ENCODE assay signal across 13 cellular contexts in genomic region chr9:33022755-33023154, GRCh38. TPM values are rescaled to one million over a fixed set of nuclear protein-coding genes. Genes with fewer than 3 reads are reported as not detected.
DNase-seq lines count a peak whose midpoint lies in the region; ATAC-seq, FAIRE-seq and TF ChIP-seq lines count a peak whose summit lies in the region.
"Had no signal": no experiment of that assay in that cellular context is flagged by ENCODE, and none has a peak within 500 bp of the region (broad histone marks: within the 10 kb centered on the region; RNA-seq: fewer than 3 reads in every experiment).

No MANE protein-coding gene starts in this region.

- peak overlapping the region in 1 of 2 experiments; percentile 99; a peak in 1 of 4 replicates for H3K4me2 ChIP-seq in H1 (ENCODE audit: insufficient read depth in 1 of 2, low read depth in 2 of 2, low read length in 2 of 2)

- no peak overlapping the region for H2BK12ac ChIP-seq in H1 (ENCODE audit: low read depth, low read length)

- FAIRE-seq in H1 (lab: Jason Lieb, UNC) = no peak
- FAIRE-seq: urothelium cell line had no signal

- TF ChIP-seq RAD21 in H1 (IDR thresholded peaks at IDR 0.05 in 1 of 2, conservative IDR thresholded peaks at IDR 0.05 in 1 of 2; ENCODE audit: low read depth in 2 of 2, low read length in 2 of 2) = no peak

- no peak overlapping the region for H2AK5ac ChIP-seq in H1 (ENCODE audit: low read depth, low read length)

- no peak overlapping the region for H3K23ac ChIP-seq in H1 (ENCODE audit: insufficient read length)

- H3K23me2 ChIP-seq in H1 (ENCODE audit: low read depth, low read length) = peaks cover 4% of the 10 kb centered on the region; the same call in 1 of the 2 replicates

- peaks cover 4 to 22% (median 8%) of the 10 kb centered on the region in 4 experiments; a peak in 4 of 8 replicates for H3K36me3 ChIP-seq in H1 (ENCODE audit: control insufficient read depth in 2 of 4, insufficient read depth in 4 of 4, low read length in 3 of 4)

- H3K9me3 ChIP-seq in H1 (ENCODE audit: insufficient read depth in 2 of 2, low read depth in 1 of 2, low read length in 1 of 2) = no peaks in the 10 kb centered on the region
- H3K9me3 ChIP-seq: gastrocnemius medialis, mucosa of descending colon had no signal

- intact Hi-C loops in activated naive CD4-positive, alpha-beta T cell treated with anti-CD3 and anti-CD28 coated beads for 36 hours (cut with micrococcal nuclease) = no loop called here
- intact Hi-C loops in left ventricle myocardium superior (cut with micrococcal nuclease) = no loop called here

- no peak overlapping the region for H3K18ac ChIP-seq in H1 (ENCODE audit: extremely low read depth, low read length)

- no peak overlapping the region for H4K5ac ChIP-seq in H1 (ENCODE audit: insufficient read length, low read depth, low read length)

- H3K14ac ChIP-seq in H1 (ENCODE audit: insufficient read length) = no peak overlapping the region

- no peak overlapping the region for H2BK5ac ChIP-seq in H1 (ENCODE audit: low read depth, low read length)

- no peak overlapping the region for H4K91ac ChIP-seq in H1 (replicated peaks; ENCODE audit: insufficient read length, low read length)

- no peak for DNase-seq in activated naive CD4-positive, alpha-beta T cell treated with anti-CD3 and anti-CD28 coated beads for 36 hours
- no peak for DNase-seq in activated naive CD4-positive, alpha-beta T cell treated with anti-CD3 and anti-CD28 coated beads, Interleukin-2, amount 10 ng/mL, durations not matched to agents 7 days and 5 days
- no peak for DNase-seq in T-cell
- no peak for DNase-seq in H1 (ENCODE audit: low read depth in 1 of 2, low spot score in 2 of 2)
- DNase-seq in stimulated activated naive CD8-positive, alpha-beta T cell treated with anti-CD3 and anti-CD28 coated beads, Interleukin-15, amount 100 ng/mL, for 72 hours = no peak
- DNase-seq in HuH-7 (ENCODE audit: low spot score) = no peak
- DNase-seq in left ventricle myocardium superior = no peak
- DNase-seq: activated effector memory CD4-positive, alpha-beta T cell treated with anti-CD3 and anti-CD28 coated beads, Interleukin-2, amount 50 U/mL, for 16 hours; gastrocnemius medialis; HCEC 1CT; mucosa of descending colon had no signal

- no peak overlapping the region for H3K27ac ChIP-seq in H1 (ENCODE audit: low read depth, low read length)

- CTCF ChIA-PET in activated naive CD4-positive, alpha-beta T cell treated with anti-CD3 and anti-CD28 coated beads for 36 hours (lab: Charles Lee) = interaction anchor here (1.4 kb wide), 1 partner anchor 12 kb away, joined by 3 read pairs; no protein-coding TSS in a partner anchor
- CTCF ChIA-PET in activated naive CD4-positive, alpha-beta T cell treated with anti-CD3 and anti-CD28 coated beads, Interleukin-2, amount 10 ng/mL, durations not matched to agents 7 days and 5 days (lab: Charles Lee) = no interaction called here
- CTCF ChIA-PET in T-cell (lab: Charles Lee) = interaction anchor here in 1 of 2 donors (0.6 kb wide), 1 partner anchor 137 kb away, joined by 3 read pairs; no protein-coding TSS in a partner anchor
- CTCF ChIA-PET in H1 (lab: Charles Lee; ENCODE audit: partially characterized antibody) = interaction anchor here (0.6 to 1.1 kb wide), 2 partner anchors 21 to 1597 kb away, joined by 3 read pairs; no protein-coding TSS in a partner anchor

- H3K56ac ChIP-seq in H1 (replicated peaks; ENCODE audit: insufficient read length, low read depth, low read length) = peak overlapping the region; percentile 32

- peaks cover 54% of the 10 kb centered on the region for H3K4me1 Mint-ChIP-seq in activated naive CD4-positive, alpha-beta T cell treated with anti-CD3 and anti-CD28 coated beads for 36 hours (ENCODE audit: low read depth)
- peaks cover 55% of the 10 kb centered on the region for H3K4me1 Mint-ChIP-seq in activated naive CD4-positive, alpha-beta T cell treated with anti-CD3 and anti-CD28 coated beads, Interleukin-2, amount 10 ng/mL, durations not matched to agents 7 days and 5 days
- peaks cover 52 to 61% (median 56%) of the 10 kb centered on the region in 3 donors for H3K4me1 Mint-ChIP-seq in T-cell
- H3K4me1 Mint-ChIP-seq in stimulated activated naive CD8-positive, alpha-beta T cell treated with anti-CD3 and anti-CD28 coated beads, Interleukin-15, amount 100 ng/mL, for 72 hours = peaks cover 53% of the 10 kb centered on the region

- H2BK15ac ChIP-seq in H1 (ENCODE audit: low read length) = no peak overlapping the region

- H3K4ac ChIP-seq in H1 (replicated peaks; ENCODE audit: insufficient read length, low read depth, low read length) = no peak overlapping the region

- H4K8ac ChIP-seq in H1 (ENCODE audit: extremely low read depth, insufficient read depth, low read length) = no peak overlapping the region

- H3K27me3 Mint-ChIP-seq in activated naive CD4-positive, alpha-beta T cell treated with anti-CD3 and anti-CD28 coated beads for 36 hours (ENCODE audit: low read depth) = no peaks in the 10 kb centered on the region
- no peaks in the 10 kb centered on the region for H3K27me3 Mint-ChIP-seq in activated naive CD4-positive, alpha-beta T cell treated with anti-CD3 and anti-CD28 coated beads, Interleukin-2, amount 10 ng/mL, durations not matched to agents 7 days and 5 days
- H3K27me3 Mint-ChIP-seq in T-cell = no peaks in the 10 kb centered on the region
- no peaks in the 10 kb centered on the region for H3K27me3 Mint-ChIP-seq in stimulated activated naive CD8-positive, alpha-beta T cell treated with anti-CD3 and anti-CD28 coated beads, Interleukin-15, amount 100 ng/mL, for 72 hours

- WGBS in H1 (ENCODE audit: extremely low coverage in 1 of 2, insufficient coverage in 1 of 2, insufficient read length in 1 of 2, insufficient replicate concordance in 2 of 2, low coverage in 1 of 2, low lambda C conversion rate in 2 of 2, missing lambda C conversion rate in 1 of 2), 2 experiments = 93% methylated on average over 7 of the region's 7 CpGs; no CpG with 5 or more reads in 1 of the 2 experiments

- no peak for ATAC-seq in T-cell (replicated peaks in 1 of 4)
- ATAC-seq in stimulated activated naive CD8-positive, alpha-beta T cell treated with anti-CD3 and anti-CD28 coated beads, Interleukin-15, amount 100 ng/mL, for 72 hours = no peak
- no peak for ATAC-seq in activated CD4-positive, CD25-positive, alpha-beta regulatory T cell treated with anti-CD3 and anti-CD28 coated beads, Interleukin-2, amount 50 U/mL, for 24 hours
- no peak for ATAC-seq in left ventricle myocardium superior
- ATAC-seq: gastrocnemius medialis, mucosa of descending colon had no signal

- no peak overlapping the region for H3K4me3 ChIP-seq in H1 (ENCODE audit: extremely low read depth in 1 of 4, insufficient read depth in 2 of 4, low read depth in 3 of 4, low read length in 4 of 4)
- H3K4me3 ChIP-seq: mucosa of descending colon had no signal

- no peak for TF ChIP-seq CTCF in H1 (IDR thresholded peaks at IDR 0.05; ENCODE audit: control extremely low read depth in 1 of 3, insufficient read depth in 1 of 3, low read depth in 1 of 3, low read length in 3 of 3)

- peaks cover 6% of the 10 kb centered on the region; the same call in 1 of the 2 replicates for H3K79me1 ChIP-seq in H1 (ENCODE audit: low read depth, low read length)

- H4K20me1 ChIP-seq in H1 (replicated peaks in 1 of 2; ENCODE audit: control insufficient read depth in 1 of 2, insufficient read depth in 2 of 2, low read length in 2 of 2) = peaks cover 0 to 17% of the 10 kb centered on the region in 2 experiments

- H3K27ac Mint-ChIP-seq in activated naive CD4-positive, alpha-beta T cell treated with anti-CD3 and anti-CD28 coated beads for 36 hours = peak overlapping the region; percentile 63
- no peak overlapping the region for H3K27ac Mint-ChIP-seq in activated naive CD4-positive, alpha-beta T cell treated with anti-CD3 and anti-CD28 coated beads, Interleukin-2, amount 10 ng/mL, durations not matched to agents 7 days and 5 days
- peak overlapping the region in 1 of 2 donors; percentile 61 for H3K27ac Mint-ChIP-seq in T-cell
- no peak overlapping the region for H3K27ac Mint-ChIP-seq in stimulated activated naive CD8-positive, alpha-beta T cell treated with anti-CD3 and anti-CD28 coated beads, Interleukin-15, amount 100 ng/mL, for 72 hours

- H3K9ac ChIP-seq in H1 (replicated peaks in 1 of 4; ENCODE audit: extremely low read depth in 1 of 4, low read depth in 3 of 4, low read length in 3 of 4) = no peak overlapping the region

- no peak overlapping the region for H2BK20ac ChIP-seq in H1 (ENCODE audit: low read length)

- H2AFZ ChIP-seq in H1 (ENCODE audit: low read length) = no peak overlapping the region

- H3K79me2 ChIP-seq in H1 (ENCODE audit: control insufficient read depth in 1 of 2, insufficient read depth in 2 of 2, low read length in 2 of 2) = peaks cover 27 to 82% of the 10 kb centered on the region in 2 experiments

- peaks cover 0 to 13% (median 6%) of the 10 kb centered on the region in 4 experiments; a peak in 4 of 7 replicates for H3K4me1 ChIP-seq in H1 (replicated peaks in 1 of 4; ENCODE audit: control insufficient read depth in 3 of 4, insufficient read depth in 4 of 4, low read length in 3 of 4)

- H3K27me3 ChIP-seq in H1 (replicated peaks in 1 of 4; ENCODE audit: control insufficient read depth in 3 of 4, extremely low read depth in 1 of 4, insufficient read depth in 3 of 4, low read length in 3 of 4) = no peaks in the 10 kb centered on the region
- H3K27me3 ChIP-seq: gastrocnemius medialis had no signal

- H3K4me3 Mint-ChIP-seq in activated naive CD4-positive, alpha-beta T cell treated with anti-CD3 and anti-CD28 coated beads for 36 hours = peak overlapping the region; percentile 36
- H3K4me3 Mint-ChIP-seq in activated naive CD4-positive, alpha-beta T cell treated with anti-CD3 and anti-CD28 coated beads, Interleukin-2, amount 10 ng/mL, durations not matched to agents 7 days and 5 days = no peak overlapping the region
- H3K4me3 Mint-ChIP-seq in T-cell = peak overlapping the region in 2 of 3 donors; percentile 28 to 96
- peak overlapping the region; percentile 54 to 89 for H3K4me3 Mint-ChIP-seq in stimulated activated naive CD8-positive, alpha-beta T cell treated with anti-CD3 and anti-CD28 coated beads, Interleukin-15, amount 100 ng/mL, for 72 hours

- no peak for TF ChIP-seq EP300 in H1 (IDR thresholded peaks at IDR 0.05; ENCODE audit: borderline replicate concordance in 1 of 2, low read depth in 2 of 2, low read length in 2 of 2)

- no peak for TF ChIP-seq POLR2A in H1 (IDR thresholded peaks at IDR 0.05; ENCODE audit: control extremely low read depth in 1 of 2, low read depth in 2 of 2, low read length in 2 of 2)

- peaks cover 42% of the 10 kb centered on the region for H3K36me3 Mint-ChIP-seq in activated naive CD4-positive, alpha-beta T cell treated with anti-CD3 and anti-CD28 coated beads for 36 hours (ENCODE audit: low read depth)
- H3K36me3 Mint-ChIP-seq in activated naive CD4-positive, alpha-beta T cell treated with anti-CD3 and anti-CD28 coated beads, Interleukin-2, amount 10 ng/mL, durations not matched to agents 7 days and 5 days = peaks cover 24% of the 10 kb centered on the region
- peaks cover 11% of the 10 kb centered on the region for H3K36me3 Mint-ChIP-seq in T-cell

- POLR2A ChIA-PET in T-cell (lab: Charles Lee) = interaction anchor here in 1 of 2 donors (0.6 kb wide), 1 partner anchor 267 kb away, joined by 4 read pairs; the partner anchor contains the start of gene NFX1
- POLR2A ChIA-PET in H1 (lab: Charles Lee; ENCODE audit: partially characterized antibody) = interaction anchor here (1.4 to 4.7 kb wide), 2 partner anchors 9 to 20 kb away, joined by 6 to 67 read pairs; partner anchors contain the start of gene APTX

- no peak overlapping the region for H2BK120ac ChIP-seq in H1 (replicated peaks; ENCODE audit: low read depth, low read length)

- H3K9me3 Mint-ChIP-seq in activated naive CD4-positive, alpha-beta T cell treated with anti-CD3 and anti-CD28 coated beads for 36 hours = no peaks in the 10 kb centered on the region
- H3K9me3 Mint-ChIP-seq in activated naive CD4-positive, alpha-beta T cell treated with anti-CD3 and anti-CD28 coated beads, Interleukin-2, amount 10 ng/mL, durations not matched to agents 7 days and 5 days = no peaks in the 10 kb centered on the region
- H3K9me3 Mint-ChIP-seq in T-cell = no peaks in the 10 kb centered on the region
- no peaks in the 10 kb centered on the region for H3K9me3 Mint-ChIP-seq in stimulated activated naive CD8-positive, alpha-beta T cell treated with anti-CD3 and anti-CD28 coated beads, Interleukin-15, amount 100 ng/mL, for 72 hours

RNA-seq across cellular contexts. Expression of gene DNAJA1, which starts 2.3 kb away (rescaled TPM):
- 100 to 1,000 TPM; 110 to 120 TPM for total RNA-seq in activated naive CD4-positive, alpha-beta T cell treated with anti-CD3 and anti-CD28 coated beads for 36 hours
- 100 to 1,000 TPM in 2 of 5 donors, 10 to 100 TPM in 3; 66.5 to 170 (median 69.9) TPM for total RNA-seq in T-cell
- 159 and 169 TPM in 2 replicates for total RNA-seq in H1 (2021; fragmentation: NEBNext Ultra II Directional; extraction: Animal tissue kit (Norgen Biotek cat#: 25700))
- 26.4 and 54.4 TPM in 2 replicates for polyA plus RNA-seq in H1 (2011; rRNA removed)
- 71.6 TPM for polyA plus RNA-seq in H1 (2011; cell fraction: cytosol; rRNA removed)
- polyA plus RNA-seq in H1 (2011; cell fraction: nucleus; rRNA removed) = 19.5 TPM
- 107 to 156 TPM (median 119 TPM) in 4 replicates for polyA plus RNA-seq in H1 (2012, experiment 1 of 2)
- polyA plus RNA-seq in H1 (2012, experiment 2 of 2) = 16.9 TPM
- polyA plus RNA-seq in H1 (2013, experiment 1 of 2) = 109 TPM
- polyA plus RNA-seq in H1 (2013, experiment 2 of 2) = 112 TPM
- polyA minus RNA-seq in H1 (2011; rRNA and poly(A)+ RNA removed) = 60.3 and 63.9 TPM in 2 replicates
- 68.3 TPM for polyA minus RNA-seq in H1 (2011; cell fraction: cytosol; rRNA and poly(A)+ RNA removed)
- 45.2 TPM for polyA minus RNA-seq in H1 (2011; cell fraction: nucleus; rRNA and poly(A)+ RNA removed)
- 90.9 TPM for total RNA-seq in left ventricle myocardium superior

RNA-seq across cellular contexts. Expression of gene APTX, which starts 21.3 kb away (rescaled TPM):
- 10 to 100 TPM; 41.8 to 42.0 TPM for total RNA-seq in activated naive CD4-positive, alpha-beta T cell treated with anti-CD3 and anti-CD28 coated beads for 36 hours
- total RNA-seq in T-cell = 10 to 100 TPM; 22.4 to 29.7 (median 24.1) TPM
- 40.7 and 41.0 TPM in 2 replicates for total RNA-seq in H1 (2021; fragmentation: NEBNext Ultra II Directional; extraction: Animal tissue kit (Norgen Biotek cat#: 25700))
- polyA plus RNA-seq in H1 (2011; rRNA removed) = 19.7 and 29.9 TPM in 2 replicates
- polyA plus RNA-seq in H1 (2011; cell fraction: cytosol; rRNA removed) = 41.5 TPM
- polyA plus RNA-seq in H1 (2011; cell fraction: nucleus; rRNA removed) = 22.4 TPM
- 42.1 to 53.9 TPM (median 48.2 TPM) in 4 replicates for polyA plus RNA-seq in H1 (2012, experiment 1 of 2)
- 14.4 TPM for polyA plus RNA-seq in H1 (2012, experiment 2 of 2)
- polyA plus RNA-seq in H1 (2013, experiment 1 of 2) = 31.5 TPM
- polyA plus RNA-seq in H1 (2013, experiment 2 of 2) = 29.1 TPM
- polyA minus RNA-seq in H1 (2011; rRNA and poly(A)+ RNA removed) = 24.0 and 24.2 TPM in 2 replicates
- polyA minus RNA-seq in H1 (2011; cell fraction: cytosol; rRNA and poly(A)+ RNA removed) = 23.4 TPM
- polyA minus RNA-seq in H1 (2011; cell fraction: nucleus; rRNA and poly(A)+ RNA removed) = 39.8 TPM
- 12.0 TPM for total RNA-seq in left ventricle myocardium superior

RNA-seq across cellular contexts. Expression of gene SMU1, which starts 53.7 kb away (rescaled TPM):
- total RNA-seq in activated naive CD4-positive, alpha-beta T cell treated with anti-CD3 and anti-CD28 coated beads for 36 hours = 10 to 100 TPM; 23.7 to 23.9 TPM
- total RNA-seq in T-cell (10 to 100 TPM; 22.6 to 25.5 (median 24.4) TPM), left ventricle myocardium superior (16.3 TPM)
- 25.2 and 26.0 TPM in 2 replicates for total RNA-seq in H1 (2021; fragmentation: NEBNext Ultra II Directional; extraction: Animal tissue kit (Norgen Biotek cat#: 25700))
- polyA plus RNA-seq in H1 (2011; rRNA removed) = 6.5 and 8.4 TPM in 2 replicates
- polyA plus RNA-seq in H1 (2011; cell fraction: cytosol; rRNA removed) = 10.7 TPM
- 4.8 TPM for polyA plus RNA-seq in H1 (2011; cell fraction: nucleus; rRNA removed)
- polyA plus RNA-seq in H1 (2012, experiment 1 of 2) = 15.7 to 24.6 TPM (median 17.7 TPM) in 4 replicates
- 2.2 TPM for polyA plus RNA-seq in H1 (2012, experiment 2 of 2)
- polyA plus RNA-seq in H1 (2013, experiment 1 of 2) = 11.1 TPM
- polyA plus RNA-seq in H1 (2013, experiment 2 of 2) = 11.1 TPM
- polyA minus RNA-seq in H1 (2011; rRNA and poly(A)+ RNA removed) = 23.3 and 27.1 TPM in 2 replicates
- polyA minus RNA-seq in H1 (2011; cell fraction: cytosol; rRNA and poly(A)+ RNA removed) = 14.6 TPM
- 8.9 TPM for polyA minus RNA-seq in H1 (2011; cell fraction: nucleus; rRNA and poly(A)+ RNA removed)
